In genomic region chr3:128179474-128179819, GRCh38 we compare ENCODE assay signal across 26 cellular contexts. TPM values are rescaled to one million over a fixed set of nuclear protein-coding genes. Genes with fewer than 3 reads are reported as not detected.
DNase-seq lines count a peak whose midpoint lies in the region; ATAC-seq, FAIRE-seq and TF ChIP-seq lines count a peak whose summit lies in the region.
"Had no signal": no experiment of that assay in that cellular context is flagged by ENCODE, and none has a peak within 500 bp of the region (broad histone marks: within the 10 kb centered on the region; RNA-seq: fewer than 3 reads in every experiment).

No MANE protein-coding gene starts in this region.

- peak overlapping the region; percentile 22 for H3K27ac Mint-ChIP-seq in stimulated activated naive CD8-positive, alpha-beta T cell treated with anti-CD3 and anti-CD28 coated beads, Interleukin-15, Interleukin-2, amounts not matched to agents 100 ng/mL and 50 ng/mL, for 24 hours
- H3K27ac Mint-ChIP-seq in mesothelial cell of epicardium, result peak overlapping the region; percentile 14
- H3K27ac Mint-ChIP-seq: IgD-negative memory B cell had no signal

- peak overlapping the region; percentile 85 for H3K23ac ChIP-seq in H1 (ENCODE audit: insufficient read length)

- no peak for TF ChIP-seq EP300 in H1 (IDR thresholded peaks at IDR 0.05; ENCODE audit: borderline replicate concordance in 1 of 2, low read depth in 2 of 2, low read length in 2 of 2)

- H3K23me2 ChIP-seq in H1 (ENCODE audit: low read depth, low read length), result no peaks in the 10 kb centered on the region; the same call in 1 of the 2 replicates

- H2AK5ac ChIP-seq in H1 (ENCODE audit: low read depth, low read length), result no peak overlapping the region

- no peak overlapping the region for H3K4me3 Mint-ChIP-seq in stimulated activated naive CD8-positive, alpha-beta T cell treated with anti-CD3 and anti-CD28 coated beads, Interleukin-15, Interleukin-2, amounts not matched to agents 100 ng/mL and 50 ng/mL, for 24 hours
- H3K4me3 Mint-ChIP-seq in mesothelial cell of epicardium, result no peak overlapping the region

- H3K79me1 ChIP-seq in H1 (ENCODE audit: low read depth, low read length), result 0 out of 2 replicates have a peak, but pooled peaks cover 4% of the 10 kb centered on the region

- no peaks in the 10 kb centered on the region for H3K27me3 ChIP-seq in H1 (replicated peaks in 1 of 4; ENCODE audit: control insufficient read depth in 3 of 4, extremely low read depth in 1 of 4, insufficient read depth in 3 of 4, low read length in 3 of 4)
- H3K27me3 ChIP-seq in vagina, result no peaks in the 10 kb centered on the region
- H3K27me3 ChIP-seq: BE2C, cardiac muscle cell, pancreas had no signal

- no peak overlapping the region for H3K27ac ChIP-seq in H1 (ENCODE audit: low read depth, low read length)
- peak overlapping the region; percentile 51 for H3K27ac ChIP-seq in vagina
- H3K27ac ChIP-seq: cardiac muscle cell, pancreas had no signal

- no peak overlapping the region for H2BK5ac ChIP-seq in H1 (ENCODE audit: low read depth, low read length)

- H3K9me3 ChIP-seq in H1 (ENCODE audit: insufficient read depth in 2 of 2, low read depth in 1 of 2, low read length in 1 of 2) (no peaks in the 10 kb centered on the region), vagina (no peaks in the 10 kb centered on the region)
- H3K9me3 ChIP-seq: BE2C, HAP-1, pancreas had no signal

- no peaks in the 10 kb centered on the region for H3K36me3 ChIP-seq in H1 (ENCODE audit: control insufficient read depth in 2 of 4, insufficient read depth in 4 of 4, low read length in 3 of 4)
- H3K36me3 ChIP-seq in vagina, result no peaks in the 10 kb centered on the region
- H3K36me3 ChIP-seq: BE2C, cardiac muscle cell, HAP-1, pancreas had no signal

- H3K27me3 Mint-ChIP-seq in stimulated activated naive CD8-positive, alpha-beta T cell treated with anti-CD3 and anti-CD28 coated beads, Interleukin-15, Interleukin-2, amounts not matched to agents 100 ng/mL and 50 ng/mL, for 24 hours, result no peaks in the 10 kb centered on the region
- no peaks in the 10 kb centered on the region for H3K27me3 Mint-ChIP-seq in mesothelial cell of epicardium (ENCODE audit: low read depth)
- H3K27me3 Mint-ChIP-seq: IgD-negative memory B cell had no signal

- H3K4me2 ChIP-seq in H1 (ENCODE audit: insufficient read depth in 1 of 2, low read depth in 2 of 2, low read length in 2 of 2), result peak overlapping the region in 1 of 2 experiments; percentile 45; a peak in 3 of 4 replicates

- intact Hi-C loops in vagina (cut with DNase I), result loop anchor here (2.0 to 10.0 kb wide), 2 partner anchors 309 to 425 kb away; no protein-coding TSS in a partner anchor

- H2AFZ ChIP-seq in H1 (ENCODE audit: low read length), result peak overlapping the region; percentile 48; the same call in 1 of the 2 replicates

- H2BK15ac ChIP-seq in H1 (ENCODE audit: low read length), result no peak overlapping the region

- H4K20me1 ChIP-seq in H1 (replicated peaks in 1 of 2; ENCODE audit: control insufficient read depth in 1 of 2, insufficient read depth in 2 of 2, low read length in 2 of 2), result no peaks in the 10 kb centered on the region

- no peak for TF ChIP-seq CTCF in H1 (IDR thresholded peaks at IDR 0.05; ENCODE audit: control extremely low read depth in 1 of 3, insufficient read depth in 1 of 3, low read depth in 1 of 3, low read length in 3 of 3)
- TF ChIP-seq CTCF in mesothelial cell of epicardium (IDR thresholded peaks at IDR 0.05; ENCODE audit: unreplicated experiment), result no peak
- no peak for TF ChIP-seq CTCF in vagina (IDR thresholded peaks at IDR 0.05)

- TF ChIP-seq RAD21 in H1 (IDR thresholded peaks at IDR 0.05 in 1 of 2, conservative IDR thresholded peaks at IDR 0.05 in 1 of 2; ENCODE audit: low read depth in 2 of 2, low read length in 2 of 2), result no peak

- H4K91ac ChIP-seq in H1 (replicated peaks; ENCODE audit: insufficient read length, low read length), result no peak overlapping the region

- no peaks in the 10 kb centered on the region for H3K9me3 Mint-ChIP-seq in stimulated activated naive CD8-positive, alpha-beta T cell treated with anti-CD3 and anti-CD28 coated beads, Interleukin-15, Interleukin-2, amounts not matched to agents 100 ng/mL and 50 ng/mL, for 24 hours
- H3K9me3 Mint-ChIP-seq in mesothelial cell of epicardium, result no peaks in the 10 kb centered on the region
- H3K9me3 Mint-ChIP-seq: IgD-negative memory B cell had no signal

- H3K18ac ChIP-seq in H1 (ENCODE audit: extremely low read depth, low read length), result no peak overlapping the region

- H2BK20ac ChIP-seq in H1 (ENCODE audit: low read length), result no peak overlapping the region

- no peak overlapping the region for H3K14ac ChIP-seq in H1 (ENCODE audit: insufficient read length)

- H3K79me2 ChIP-seq in H1 (ENCODE audit: control insufficient read depth in 1 of 2, insufficient read depth in 2 of 2, low read length in 2 of 2), result no peaks in the 10 kb centered on the region; a peak in 1 of 4 replicates

- peaks cover 61% of the 10 kb centered on the region for H3K4me1 Mint-ChIP-seq in stimulated activated naive CD8-positive, alpha-beta T cell treated with anti-CD3 and anti-CD28 coated beads, Interleukin-15, Interleukin-2, amounts not matched to agents 100 ng/mL and 50 ng/mL, for 24 hours (ENCODE audit: low read depth)
- H3K4me1 Mint-ChIP-seq in mesothelial cell of epicardium, result peaks cover 49% of the 10 kb centered on the region

- POLR2A ChIA-PET in H1 (lab: Charles Lee; ENCODE audit: partially characterized antibody), result no interaction called here

- H2BK12ac ChIP-seq in H1 (ENCODE audit: low read depth, low read length), result no peak overlapping the region

- H3K9ac ChIP-seq in H1 (replicated peaks in 1 of 4; ENCODE audit: extremely low read depth in 1 of 4, low read depth in 3 of 4, low read length in 3 of 4), result no peak overlapping the region

- TF ChIP-seq POLR2A in H1 (IDR thresholded peaks at IDR 0.05; ENCODE audit: control extremely low read depth in 1 of 2, low read depth in 2 of 2, low read length in 2 of 2) (no peak), vagina (IDR thresholded peaks at IDR 0.05) (no peak)

- H3K4me3 ChIP-seq in H1 (ENCODE audit: extremely low read depth in 1 of 4, insufficient read depth in 2 of 4, low read depth in 3 of 4, low read length in 4 of 4) (peak overlapping the region in 1 of 4 experiments; percentile 18; a peak in 1 of 8 replicates), vagina (peak overlapping the region; percentile 1 to 22)
- H3K4me3 ChIP-seq: cardiac muscle cell, HAP-1, lung, pancreas had no signal

- no peak overlapping the region for H4K5ac ChIP-seq in H1 (ENCODE audit: insufficient read length, low read depth, low read length)

- FAIRE-seq in H1 (lab: Jason Lieb, UNC), result no peak
- FAIRE-seq: GM18507, pancreas, urothelium cell line had no signal

- H3K4me1 ChIP-seq in H1 (replicated peaks in 1 of 4; ENCODE audit: control insufficient read depth in 3 of 4, insufficient read depth in 4 of 4, low read length in 3 of 4) (peaks cover 4 to 20% (median 7%) of the 10 kb centered on the region in 4 experiments; a peak in 6 of 7 replicates), vagina (peaks cover 11% of the 10 kb centered on the region)
- H3K4me1 ChIP-seq: pancreas had no signal

- peaks cover 22% of the 10 kb centered on the region for H3K36me3 Mint-ChIP-seq in stimulated activated naive CD8-positive, alpha-beta T cell treated with anti-CD3 and anti-CD28 coated beads, Interleukin-15, Interleukin-2, amounts not matched to agents 100 ng/mL and 50 ng/mL, for 24 hours (ENCODE audit: low read depth)
- H3K36me3 Mint-ChIP-seq in mesothelial cell of epicardium, result no peaks in the 10 kb centered on the region

- no peak overlapping the region for H2BK120ac ChIP-seq in H1 (replicated peaks; ENCODE audit: low read depth, low read length)

- DNase-seq in stimulated activated naive CD8-positive, alpha-beta T cell treated with anti-CD3 and anti-CD28 coated beads, Interleukin-15, Interleukin-2, amounts not matched to agents 100 U/mL and 50 U/mL, for 24 hours, result no peak
- DNase-seq in H1 (ENCODE audit: low read depth in 1 of 2, low spot score in 2 of 2), result no peak
- no peak for DNase-seq in mesothelial cell of epicardium (ENCODE audit: low spot score in 2 of 2, unreplicated experiment in 2 of 2)
- no peak for DNase-seq in vagina (ENCODE audit: extremely low spot score in 2 of 2)
- DNase-seq in stimulated activated CD8-positive, alpha-beta memory T cell treated with anti-CD3 and anti-CD28 coated beads, Interleukin-4, amount 100 ng/mL, for 48 hours, result no peak
- no peak for DNase-seq in NCI-H1436 treated with DMSO at 0.1 percent for 48 hours (lab: John Stamatoyannopoulos, UW)
- DNase-seq: activated CD4-positive, alpha-beta T cell treated with anti-CD3 and anti-CD28 coated beads, Interleukin-2, amount 50 U/mL, for 4 hours; amniotic stem cell; BE2C; Calu3; head of caudate nucleus; MM.1S; NCI-H1694 treated with DMSO at 0.1 percent for 48 hours; NCI-H510A; NK-92 treated with Interleukin-12 subunit alpha and Interleukin-12 subunit beta, amount 100 ng/mL, for 24 hours; pancreas; SW 1271 had no signal

- CTCF ChIA-PET in H1 (lab: Charles Lee; ENCODE audit: partially characterized antibody), result interaction anchor here (0.9 kb wide), 1 partner anchor 191 kb away, joined by 3 read pairs; no protein-coding TSS in a partner anchor

- WGBS in H1 (ENCODE audit: extremely low coverage in 1 of 2, insufficient coverage in 1 of 2, insufficient read length in 1 of 2, insufficient replicate concordance in 2 of 2, low coverage in 1 of 2, low lambda C conversion rate in 2 of 2, missing lambda C conversion rate in 1 of 2), 2 experiments, result 55% methylated on average over 7 of the region's 7 CpGs; no CpG with 5 or more reads in 1 of the 2 experiments

- H3K56ac ChIP-seq in H1 (replicated peaks; ENCODE audit: insufficient read length, low read depth, low read length), result no peak overlapping the region

- no peak for ATAC-seq in stimulated activated naive CD8-positive, alpha-beta T cell treated with anti-CD3 and anti-CD28 coated beads, Interleukin-15, Interleukin-2, amounts not matched to agents 100 U/mL and 50 U/mL, for 24 hours
- no peak for ATAC-seq in HG02885 (IDR thresholded peaks at IDR 0.05; ENCODE audit: poor library complexity, unreplicated experiment)
- ATAC-seq: esophagus mucosa, pancreas had no signal

- no peak overlapping the region for H3K4ac ChIP-seq in H1 (replicated peaks; ENCODE audit: insufficient read length, low read depth, low read length)

- no peak overlapping the region for H4K8ac ChIP-seq in H1 (ENCODE audit: extremely low read depth, insufficient read depth, low read length)

RNA-seq across cellular contexts. Expression of gene EEFSEC, which starts 26.2 kb away (rescaled TPM):
- 13.1 and 13.8 TPM in 2 replicates for total RNA-seq in H1 (2021; fragmentation: NEBNext Ultra II Directional; extraction: Animal tissue kit (Norgen Biotek cat#: 25700))
- 19.8 and 27.6 TPM in 2 replicates for polyA plus RNA-seq in H1 (2011; rRNA removed)
- polyA plus RNA-seq in H1 (2011; cell fraction: cytosol; rRNA removed), result 16.2 TPM
- polyA plus RNA-seq in H1 (2011; cell fraction: nucleus; rRNA removed), result 17.5 TPM
- polyA plus RNA-seq in H1 (2012, experiment 1 of 2), result 7.3 to 14.1 TPM (median 12.1 TPM) in 4 replicates
- 15.7 TPM for polyA plus RNA-seq in H1 (2012, experiment 2 of 2)
- polyA plus RNA-seq in H1 (2013, experiment 1 of 2), result 8.8 TPM
- 9.1 TPM for polyA plus RNA-seq in H1 (2013, experiment 2 of 2)
- 11.9 and 12.1 TPM in 2 replicates for polyA minus RNA-seq in H1 (2011; rRNA and poly(A)+ RNA removed)
- 11.4 TPM for polyA minus RNA-seq in H1 (2011; cell fraction: cytosol; rRNA and poly(A)+ RNA removed)
- 22.0 TPM for polyA minus RNA-seq in H1 (2011; cell fraction: nucleus; rRNA and poly(A)+ RNA removed)
- total RNA-seq in mesothelial cell of epicardium (17.2 to 19.4 TPM (median 18.6 TPM) in 3 replicates), vagina (24.6 TPM)

RNA-seq across cellular contexts. Expression of gene RUVBL1, which starts 55.8 kb away (rescaled TPM):
- 131 and 135 TPM in 2 replicates for total RNA-seq in H1 (2021; fragmentation: NEBNext Ultra II Directional; extraction: Animal tissue kit (Norgen Biotek cat#: 25700))
- 112 and 113 TPM in 2 replicates for polyA plus RNA-seq in H1 (2011; rRNA removed)
- polyA plus RNA-seq in H1 (2011; cell fraction: cytosol; rRNA removed), result 155 TPM
- 102 TPM for polyA plus RNA-seq in H1 (2011; cell fraction: nucleus; rRNA removed)
- 147 to 169 TPM (median 163 TPM) in 4 replicates for polyA plus RNA-seq in H1 (2012, experiment 1 of 2)
- polyA plus RNA-seq in H1 (2012, experiment 2 of 2), result 94.8 TPM
- 76.0 TPM for polyA plus RNA-seq in H1 (2013, experiment 1 of 2)
- polyA plus RNA-seq in H1 (2013, experiment 2 of 2), result 74.4 TPM
- 78.8 and 104 TPM in 2 replicates for polyA minus RNA-seq in H1 (2011; rRNA and poly(A)+ RNA removed)
- polyA minus RNA-seq in H1 (2011; cell fraction: cytosol; rRNA and poly(A)+ RNA removed), result 81.2 TPM
- 68.8 TPM for polyA minus RNA-seq in H1 (2011; cell fraction: nucleus; rRNA and poly(A)+ RNA removed)
- total RNA-seq in mesothelial cell of epicardium, result 37.8 to 40.6 TPM (median 38.6 TPM) in 3 replicates
- total RNA-seq in vagina, result 26.0 TPM
